25 cellular contexts compared by ENCODE assay signal in the genomic region with DNA sequence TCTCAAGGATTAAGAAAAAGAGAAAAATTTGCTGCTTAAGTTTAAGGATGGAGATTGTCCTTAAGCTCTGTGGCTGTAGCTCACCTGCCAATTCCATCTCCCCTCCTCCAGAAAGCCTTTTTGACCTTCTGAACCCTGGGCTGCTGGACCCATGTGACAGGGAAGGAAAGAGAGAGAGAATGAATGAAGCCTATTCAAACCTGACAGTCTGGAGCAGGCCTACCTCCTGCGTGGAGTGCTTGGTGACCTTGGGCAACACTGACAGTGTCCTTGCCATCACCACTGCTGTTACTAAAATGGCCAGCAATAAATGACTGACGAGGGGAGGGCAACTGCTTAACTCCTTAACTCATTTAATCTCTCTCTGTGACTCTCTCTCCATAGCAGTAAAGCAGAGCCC.
"Had no signal": no experiment of that assay in that cellular context is flagged by ENCODE, and none has a peak within 500 bp of the region (broad histone marks: within the 10 kb centered on the region; RNA-seq: fewer than 3 reads in every experiment).

No MANE protein-coding gene starts in this region.

- H2AFZ ChIP-seq: PC-9 had no signal

- H3K9me3 Mint-ChIP-seq: activated B cell treated with CpG ODN at 0.5 μM for 24 hours; activated CD4-positive, alpha-beta T cell treated with anti-CD3 and anti-CD28 coated beads, Interleukin-2, amount 10 ng/mL, durations not matched to agents 24 days and 14 days; activated naive CD4-positive, alpha-beta T cell treated with anti-CD3 and anti-CD28 coated beads, Interleukin-2, amount 50 U/mL, for 24 hours; activated T-helper 1 cell treated with anti-CD3 and anti-CD28 coated beads, Interleukin-12 subunit alpha, Interleukin-12 subunit beta, Interleukin-2, Interleukin-4 antibody, amounts not matched to agents 30 ng/mL and 10 ng/mL and 1 ng/mL, durations not matched to agents 14 hours and 24 hours and 36 hours had no signal

- H3K27ac ChIP-seq: PC-9, SK-N-MC had no signal

- H3K36me3 Mint-ChIP-seq: activated CD8-positive, alpha-beta memory T cell treated with anti-CD3 and anti-CD28 coated beads, Interleukin-2, amount 10 ng/mL, durations not matched to agents 7 days and 5 days; activated naive CD4-positive, alpha-beta T cell treated with anti-CD3 and anti-CD28 coated beads, Interleukin-2, amount 50 U/mL, for 24 hours; T-cell had no signal

- H3K4me3 Mint-ChIP-seq: activated B cell treated with CpG ODN at 0.5 μM for 24 hours; activated CD4-positive, alpha-beta T cell treated with anti-CD3 and anti-CD28 coated beads, Interleukin-2, amount 10 ng/mL, durations not matched to agents 24 days and 14 days; activated CD8-positive, alpha-beta memory T cell treated with anti-CD3 and anti-CD28 coated beads, Interleukin-2, amount 10 ng/mL, durations not matched to agents 7 days and 5 days; activated naive CD4-positive, alpha-beta T cell treated with anti-CD3 and anti-CD28 coated beads, Interleukin-2, amount 50 U/mL, for 24 hours; activated T-cell treated with anti-CD3 and anti-CD28 coated beads, Interleukin-2, amount 50 U/mL, for 24 hours; activated T-helper 1 cell treated with anti-CD3 and anti-CD28 coated beads, Interleukin-12 subunit alpha, Interleukin-12 subunit beta, Interleukin-2, Interleukin-4 antibody, amounts not matched to agents 30 ng/mL and 10 ng/mL and 1 ng/mL, durations not matched to agents 14 hours and 24 hours and 36 hours; T-cell had no signal

- H3K4me2 ChIP-seq: PC-9 had no signal

- H3K27ac Mint-ChIP-seq: activated B cell treated with CpG ODN at 0.5 μM for 24 hours; activated CD4-positive, alpha-beta T cell treated with anti-CD3 and anti-CD28 coated beads, Interleukin-2, amount 10 ng/mL, durations not matched to agents 24 days and 14 days; activated CD8-positive, alpha-beta memory T cell treated with anti-CD3 and anti-CD28 coated beads, Interleukin-2, amount 10 ng/mL, durations not matched to agents 7 days and 5 days; activated naive CD4-positive, alpha-beta T cell treated with anti-CD3 and anti-CD28 coated beads, Interleukin-2, amount 50 U/mL, for 24 hours; activated T-cell treated with anti-CD3 and anti-CD28 coated beads, Interleukin-2, amount 50 U/mL, for 24 hours; activated T-helper 1 cell treated with anti-CD3 and anti-CD28 coated beads, Interleukin-12 subunit alpha, Interleukin-12 subunit beta, Interleukin-2, Interleukin-4 antibody, amounts not matched to agents 30 ng/mL and 10 ng/mL and 1 ng/mL, durations not matched to agents 14 hours and 24 hours and 36 hours; T-cell had no signal

- H3K4me1 Mint-ChIP-seq: activated B cell treated with CpG ODN at 0.5 μM for 24 hours; activated CD4-positive, alpha-beta T cell treated with anti-CD3 and anti-CD28 coated beads, Interleukin-2, amount 10 ng/mL, durations not matched to agents 24 days and 14 days; activated CD8-positive, alpha-beta memory T cell treated with anti-CD3 and anti-CD28 coated beads, Interleukin-2, amount 10 ng/mL, durations not matched to agents 7 days and 5 days; activated naive CD4-positive, alpha-beta T cell treated with anti-CD3 and anti-CD28 coated beads, Interleukin-2, amount 50 U/mL, for 24 hours; T-cell had no signal

- DNase-seq: activated B cell treated with CpG ODN at 0.5 μM for 24 hours; activated CD4-positive, alpha-beta T cell treated with anti-CD3 and anti-CD28 coated beads for 1 hour; activated CD4-positive, alpha-beta T cell treated with anti-CD3 and anti-CD28 coated beads, Interleukin-2, amount 10 ng/mL, durations not matched to agents 24 days and 14 days; activated CD4-positive, alpha-beta T cell treated with anti-CD3 and anti-CD28 coated beads, Interleukin-2, amount 50 U/mL, for 48 hours; activated CD8-positive, alpha-beta memory T cell treated with anti-CD3 and anti-CD28 coated beads, Interleukin-2, amount 10 ng/mL, durations not matched to agents 7 days and 5 days; activated effector memory CD4-positive, alpha-beta T cell treated with Interleukin-2 at 50 U/mL for 16 hours; activated naive CD4-positive, alpha-beta T cell; activated T-cell treated with anti-CD3 and anti-CD28 coated beads, Interleukin-2, amount 50 U/mL, for 24 hours; aorta; KG1; NCI-H1048; NCI-H1417; NCI-H1694; NCI-H2029; NCI-H2107; NCI-H510A treated with DMSO at 0.1 percent for 48 hours; NK-92 treated with Interleukin-12 subunit alpha and Interleukin-12 subunit beta, amount 100 ng/mL, for 24 hours; PC-9; SIG-M5; T-cell; T-helper 2 cell; T1000 had no signal

- H3K4me3 ChIP-seq: PC-9, SK-N-MC had no signal
